9 cellular contexts compared by ENCODE assay signal in genomic region chr13:98652721-98653470, GRCh38.
DNase-seq lines count a peak whose midpoint lies in the region; ATAC-seq, FAIRE-seq and TF ChIP-seq lines count a peak whose summit lies in the region.
"Had no signal": no experiment of that assay in that cellular context is flagged by ENCODE, and none has a peak within 500 bp of the region (broad histone marks: within the 10 kb centered on the region; RNA-seq: fewer than 3 reads in every experiment).

No MANE protein-coding gene starts in this region.

- TF ChIP-seq CTCF in OCI-LY3 (IDR thresholded peaks at IDR 0.05; ENCODE audit: low read depth, low read length) (no peak), D721Med (IDR thresholded peaks at IDR 0.05; ENCODE audit: insufficient read depth, missing control alignments) (no peak), lower lobe of right lung (IDR thresholded peaks at IDR 0.05) (no peak)

- FAIRE-seq in D721Med (lab: Jason Lieb, UNC): no peak

- H3K27ac ChIP-seq in OCI-LY3 (ENCODE audit: low read length): no peak overlapping the region
- peak overlapping the region; percentile 3 to 16 for H3K27ac ChIP-seq in mucosa of rectum (ENCODE audit: low read depth in 2 of 2, low read length in 2 of 2)
- no peak overlapping the region for H3K27ac ChIP-seq in lower lobe of right lung
- H3K27ac ChIP-seq: sigmoid colon, thoracic aorta had no signal

- H3K9ac ChIP-seq in OCI-LY3 (ENCODE audit: low read length) (no peak overlapping the region), mucosa of rectum (ENCODE audit: low read depth in 1 of 2, low read length in 2 of 2) (peak overlapping the region in 1 of 2 donors; percentile 41)

- no peak for DNase-seq in T-helper 2 cell
- no peak for DNase-seq in D721Med (ENCODE audit: insufficient read length, low spot score)
- no peak for DNase-seq in lower lobe of right lung

- peaks cover 13% of the 10 kb centered on the region for H3K4me1 ChIP-seq in OCI-LY3 (ENCODE audit: low read length)
- peaks cover 14 to 44% of the 10 kb centered on the region in 2 donors for H3K4me1 ChIP-seq in mucosa of rectum (ENCODE audit: control insufficient read depth in 2 of 2, insufficient read depth in 2 of 2, low read length in 2 of 2)
- H3K4me1 ChIP-seq in lower lobe of right lung: peaks cover 24% of the 10 kb centered on the region
- H3K4me1 ChIP-seq: sigmoid colon had no signal

- 0 out of 2 replicates have a peak overlapping the region, but pooled peaks have one; percentile 76 for H2AFZ ChIP-seq in OCI-LY3 (ENCODE audit: low read depth, low read length)

- H3K4me2 ChIP-seq in OCI-LY3 (ENCODE audit: low read length): peak overlapping the region; percentile 58

- H3K9me3 ChIP-seq in OCI-LY3 (ENCODE audit: insufficient read depth, low read length) (no peaks in the 10 kb centered on the region), mucosa of rectum (ENCODE audit: control insufficient read depth in 2 of 2, low read length in 2 of 2) (no peaks in the 10 kb centered on the region), lower lobe of right lung (no peaks in the 10 kb centered on the region)
- H3K9me3 ChIP-seq: sigmoid colon, thoracic aorta had no signal

- H3K79me2 ChIP-seq in OCI-LY3 (ENCODE audit: low read length): no peaks in the 10 kb centered on the region

- intact Hi-C loops in lower lobe of right lung (cut with DNase I): loop anchor here (10.0 kb wide), 1 partner anchor 208 kb away; no protein-coding TSS in a partner anchor

- H3K4me3 ChIP-seq in OCI-LY3 (ENCODE audit: low read length) (peak overlapping the region; percentile 41; the same call in 1 of the 2 replicates), mucosa of rectum (ENCODE audit: low read length in 2 of 2) (no peak overlapping the region), lower lobe of right lung (no peak overlapping the region)
- H3K4me3 ChIP-seq: sigmoid colon, thoracic aorta had no signal

- H4K20me1 ChIP-seq in OCI-LY3 (ENCODE audit: insufficient read depth, low read length): no peaks in the 10 kb centered on the region

- ATAC-seq in GM18517 (IDR thresholded peaks at IDR 0.05; ENCODE audit: unreplicated experiment) (peak; percentile 18), GM21526 (IDR thresholded peaks at IDR 0.05; ENCODE audit: low FRiP score, unreplicated experiment) (peak; percentile 27), lower lobe of right lung (no peak)

- H3K27me3 ChIP-seq in OCI-LY3 (ENCODE audit: low read depth, low read length) (peaks cover 10% of the 10 kb centered on the region), mucosa of rectum (ENCODE audit: control insufficient read depth in 2 of 2, insufficient read depth in 2 of 2, low read length in 2 of 2) (no peaks in the 10 kb centered on the region), lower lobe of right lung (ENCODE audit: low read depth) (no peaks in the 10 kb centered on the region)
- H3K27me3 ChIP-seq: sigmoid colon had no signal

- H3K36me3 ChIP-seq in OCI-LY3 (replicated peaks; ENCODE audit: low read depth, low read length) (no peaks in the 10 kb centered on the region), mucosa of rectum (ENCODE audit: control insufficient read depth in 2 of 2, insufficient read depth in 2 of 2, low read length in 2 of 2) (no peaks in the 10 kb centered on the region), lower lobe of right lung (no peaks in the 10 kb centered on the region)
- H3K36me3 ChIP-seq: sigmoid colon, thoracic aorta had no signal

Comparison
In these comparisons a context has a peak if more than half of its experiments do, and no peak if none do; other contexts are left out.
1. ATAC-seq: peak in GM18517 (single experiment) and GM21526 (single experiment); none in lower lobe of right lung (0 of 2).
2. H3K27ac ChIP-seq: peak in mucosa of rectum (2 of 2); none in OCI-LY3 (single experiment) and lower lobe of right lung (single experiment).